ENCODE assay signal across 22 cellular contexts in genomic region chr2:146678516-146678915, GRCh38.
"Had no signal": no experiment of that assay in that cellular context is flagged by ENCODE, and none has a peak within 500 bp of the region (broad histone marks: within the 10 kb centered on the region; RNA-seq: fewer than 3 reads in every experiment).

No MANE protein-coding gene starts in this region.

- H3K27me3 Mint-ChIP-seq: IgD-negative memory B cell had no signal

- H3K4me1 ChIP-seq: SJSA1 had no signal

- H3K36me3 Mint-ChIP-seq: IgD-negative memory B cell had no signal

- ATAC-seq: K562 had no signal

- H3K9ac ChIP-seq: KMS-11 had no signal

- H3K4me3 ChIP-seq: K562, SJSA1, SK-N-MC had no signal

- H3K27ac Mint-ChIP-seq: IgD-negative memory B cell had no signal

- H3K4me1 Mint-ChIP-seq: IgD-negative memory B cell had no signal

- H3K9me3 ChIP-seq: SJSA1 had no signal

- H3K4me2 ChIP-seq: KMS-11 had no signal

- H3K4me3 Mint-ChIP-seq: IgD-negative memory B cell had no signal

- H3K36me3 ChIP-seq: SJSA1 had no signal

- H3K27ac ChIP-seq: KMS-11, SJSA1, SK-N-MC had no signal

- H3K27me3 ChIP-seq: SJSA1 had no signal

- DNase-seq: Kasumi-1, MM.1S, NCI-H1092 treated with DMSO at 0.1 percent for 48 hours, NCI-H1436, NCI-H1694 treated with DMSO at 0.1 percent for 48 hours, NCI-H1930, NCI-H2081, NCI-H2171, NCI-H226, NCI-H446, NCI-H510A, NCI-H524 treated with DMSO at 0.1 percent for 48 hours, NCI-H69, NCI-H774, Right ventricle myocardium superior, RPMI8226, SIG-M5 had no signal
